In the genomic region with DNA sequence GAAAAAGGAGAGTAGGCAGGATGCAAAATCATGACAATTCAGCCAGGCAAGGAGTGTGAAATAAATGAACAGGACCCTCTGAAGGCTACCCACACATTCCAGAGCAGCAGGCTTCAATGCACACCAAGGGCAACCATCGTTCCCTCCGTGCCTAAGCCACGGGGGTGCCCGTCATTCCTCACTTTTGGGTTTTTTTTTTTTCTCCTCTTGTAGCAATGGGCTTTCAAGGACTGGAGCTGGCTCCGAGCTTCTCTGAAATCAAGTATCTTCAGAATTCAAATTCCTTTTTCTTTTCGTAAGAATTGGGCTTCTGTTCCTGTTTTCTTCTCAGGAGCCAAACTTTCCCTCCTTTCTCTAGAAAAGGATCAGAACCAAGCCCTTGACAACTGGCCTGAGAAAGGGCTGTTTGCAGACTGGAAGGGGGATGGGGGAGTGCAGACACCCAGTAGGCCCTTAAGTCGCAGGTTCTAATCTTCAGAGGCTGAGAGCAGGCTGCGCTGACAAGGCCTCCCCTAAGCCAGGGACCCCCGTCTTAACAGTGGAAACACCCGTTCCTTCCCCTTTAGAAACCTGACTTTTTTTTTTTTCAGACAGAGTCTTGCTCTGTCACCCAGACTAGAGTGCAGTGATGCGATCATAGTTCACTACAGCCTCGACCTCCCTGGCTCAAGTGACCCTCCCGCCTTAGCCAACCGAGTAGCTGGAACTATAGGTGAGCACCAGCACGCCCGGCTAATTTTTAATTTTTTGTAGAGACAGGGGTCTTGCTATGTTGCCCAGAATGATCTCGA, we compare ENCODE assay signal across 14 cellular contexts. TPM values are rescaled to one million over a fixed set of nuclear protein-coding genes. Genes with fewer than 3 reads are reported as not detected.
A peak's percentile ranks its signal among the peaks of the same experiment; 100 is the strongest.
DNase-seq lines count a peak whose midpoint lies in the region; ATAC-seq and TF ChIP-seq lines count a peak whose summit lies in the region.
"Had no signal": no experiment of that assay in that cellular context is flagged by ENCODE, and none has a peak within 500 bp of the region (broad histone marks: within the 10 kb centered on the region; RNA-seq: fewer than 3 reads in every experiment).

No MANE protein-coding gene starts in this region.

- H3K9me3 ChIP-seq in lung (ENCODE audit: control insufficient read depth in 2 of 2, insufficient read depth in 1 of 2, low read length in 1 of 2), result no peaks in the 10 kb centered on the region
- no peaks in the 10 kb centered on the region for H3K9me3 ChIP-seq in suprapubic skin

- 77 to 79% methylated on average over 17 of the region's 17 CpGs for WGBS in lung, 2 donors
- 72% methylated on average over 17 of the region's 17 CpGs for WGBS in suprapubic skin

- H3K4me3 ChIP-seq in lung, result no peak overlapping the region
- no peak overlapping the region for H3K4me3 ChIP-seq in suprapubic skin
- H3K4me3 ChIP-seq: SK-N-MC had no signal

- peak overlapping the region; percentile 100 for H3K27ac ChIP-seq in RWPE1
- peak overlapping the region; percentile 88 for H3K27ac ChIP-seq in caudate nucleus (ENCODE audit: low read depth, low read length)
- H3K27ac ChIP-seq in lung (ENCODE audit: low read depth in 1 of 2, low read length in 1 of 2), result peak overlapping the region; percentile 89 to 98
- peak overlapping the region; percentile 97 for H3K27ac ChIP-seq in suprapubic skin
- H3K27ac ChIP-seq: SK-N-MC had no signal

- no peak for DNase-seq in RWPE1 (ENCODE audit: low spot score)
- DNase-seq in caudate nucleus (lab: John Stamatoyannopoulos, UW), result no peak
- no peak for DNase-seq in lung (ENCODE audit: low spot score)
- peak in 1 of 2 donors; percentile 62 for DNase-seq in suprapubic skin (ENCODE audit: low spot score in 2 of 2)
- no peak for DNase-seq in GM20000 (ENCODE audit: low spot score)
- DNase-seq in stimulated activated naive CD4-positive, alpha-beta T cell (lab: John Stamatoyannopoulos, UW), result no peak
- DNase-seq: activated CD4-positive, alpha-beta T cell treated with anti-CD3 and anti-CD28 coated beads for 1 hour; immature natural killer cell; NCI-H2029 had no signal

- CTCF ChIA-PET in RWPE1 (lab: Yijun Ruan, JAX), result interaction anchor here (0.6 to 2.4 kb wide), 3 partner anchors 11 to 67 kb away, joined by 3 to 15 read pairs (median 9); no protein-coding TSS in a partner anchor

- POLR2A ChIA-PET in RWPE1 (lab: Yijun Ruan, JAX; ENCODE audit: low non-redundant PET), result no interaction called here

- no peaks in the 10 kb centered on the region for H3K27me3 ChIP-seq in lung (ENCODE audit: control insufficient read depth, insufficient read depth)
- no peaks in the 10 kb centered on the region for H3K27me3 ChIP-seq in suprapubic skin

- no peaks in the 10 kb centered on the region for H3K36me3 ChIP-seq in lung (ENCODE audit: control insufficient read depth in 2 of 2, insufficient read depth in 2 of 2, low read length in 2 of 2)
- H3K36me3 ChIP-seq in suprapubic skin, result no peaks in the 10 kb centered on the region

- H3K4me1 ChIP-seq in lung (ENCODE audit: control insufficient read depth in 2 of 2, insufficient read depth in 2 of 2, low read length in 2 of 2) (peaks cover 13 to 39% of the 10 kb centered on the region in 2 donors), suprapubic skin (peaks cover 85% of the 10 kb centered on the region)

- ATAC-seq in lung (ENCODE audit: insufficient read depth, low FRiP score) (no peak), HG02763 (IDR thresholded peaks at IDR 0.05; ENCODE audit: unreplicated experiment) (no peak), GM19351 (IDR thresholded peaks at IDR 0.05; ENCODE audit: unreplicated experiment) (no peak)
- ATAC-seq: activated T-helper 17 cell treated with anti-CD3 and anti-CD28 coated beads, Interleukin-2, amount 50 U/mL, for 72 hours; CD8-positive, alpha-beta T cell had no signal

- TF ChIP-seq POLR2A in suprapubic skin (IDR thresholded peaks at IDR 0.05), result no peak

- no peak for TF ChIP-seq CTCF in RWPE1 (conservative IDR thresholded peaks at IDR 0.05; ENCODE audit: low read depth)
- TF ChIP-seq CTCF in lung (IDR thresholded peaks at IDR 0.05; ENCODE audit: control extremely low read depth, extremely low read depth), result no peak
- no peak for TF ChIP-seq CTCF in suprapubic skin (IDR thresholded peaks at IDR 0.05)
- no peak for TF ChIP-seq CTCF in GM20000 (IDR thresholded peaks at IDR 0.05; ENCODE audit: extremely low read depth, missing control alignments)

- no peak for TF ChIP-seq EP300 in suprapubic skin (IDR thresholded peaks at IDR 0.05)

RNA-seq across cellular contexts. Expression of gene RFX2, which starts 51.7 kb away (rescaled TPM):
- 10 to 100 TPM; 22.6 to 54.2 TPM for total RNA-seq in lung
- polyA plus RNA-seq in lung, result 10 to 100 TPM; 13.1 to 17.3 TPM
- 10 to 100 TPM; 28.8 to 62.0 (median 43.5) TPM for total RNA-seq in suprapubic skin
